9 cellular contexts compared by ENCODE assay signal in the genomic region with DNA sequence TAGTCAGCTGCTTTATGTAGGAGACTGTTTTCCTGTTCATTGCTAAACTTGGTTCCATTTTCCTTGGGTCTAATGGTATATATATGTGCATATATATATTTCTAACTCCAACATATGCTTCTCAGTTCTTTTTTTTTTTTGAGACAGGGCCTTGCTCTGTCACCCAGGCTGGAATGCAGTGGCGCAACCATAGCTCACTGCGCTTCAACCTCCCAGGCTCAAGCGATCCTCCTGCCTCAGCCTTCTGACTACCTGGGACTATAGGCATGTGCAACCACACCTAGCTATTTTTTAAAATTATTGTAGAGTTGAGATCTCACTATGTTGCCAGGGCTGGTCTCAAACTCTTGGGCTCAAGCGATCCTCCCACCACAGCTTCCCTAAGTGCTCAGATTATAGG. TPM values are rescaled to one million over a fixed set of nuclear protein-coding genes. Genes with fewer than 3 reads are reported as not detected.
"Had no signal": no experiment of that assay in that cellular context is flagged by ENCODE, and none has a peak within 500 bp of the region (broad histone marks: within the 10 kb centered on the region; RNA-seq: fewer than 3 reads in every experiment).

No MANE protein-coding gene starts in this region.

- FAIRE-seq: G401.6, GM12878, GM12891, GM12892, GM18507, GM19239 had no signal

- H3K4me3 ChIP-seq: GM12878 had no signal

- DNase-seq: GDM1, GF-D8 had no signal

- ATAC-seq: GM12878 had no signal

RNA-seq across cellular contexts. Expression of gene STPG4, which starts 22.1 kb away (rescaled TPM):
- total RNA-seq: G401 had no signal
